ENCODE assay signal across 6 cellular contexts in genomic region chr5:175103746-175104145, GRCh38.
"Had no signal": no experiment of that assay in that cellular context is flagged by ENCODE, and none has a peak within 500 bp of the region (broad histone marks: within the 10 kb centered on the region; RNA-seq: fewer than 3 reads in every experiment).

No MANE protein-coding gene starts in this region.

- H3K4me3 ChIP-seq: HAP-1, K562 had no signal

- H3K4me1 ChIP-seq: HAP-1 had no signal

- DNase-seq: GOT3, H7, HFFc6, IMR-90 had no signal

- H3K36me3 ChIP-seq: HAP-1 had no signal

- H3K9me3 ChIP-seq: HAP-1 had no signal
